8 cellular contexts compared by ENCODE assay signal in genomic region chr14:68781161-68782021, GRCh38. TPM values are rescaled to one million over a fixed set of nuclear protein-coding genes. Genes with fewer than 3 reads are reported as not detected.
DNase-seq lines count a peak whose midpoint lies in the region; ATAC-seq and TF ChIP-seq lines count a peak whose summit lies in the region.

No MANE protein-coding gene starts in this region.

- WGBS in adrenal gland, 4 donors = 78 to 86% (median 84%) methylated on average over 8 to 14 of the region's 14 CpGs

- intact Hi-C loops in adrenal gland (cut with DNase I) = loop anchor here (10.0 kb wide), 2 partner anchors 257 to 387 kb away; no protein-coding TSS in a partner anchor

- H3K4me1 ChIP-seq in adrenal gland (replicated peaks in 1 of 2) = peaks cover 4 to 34% of the 10 kb centered on the region in 2 donors
- H3K4me1 ChIP-seq in thoracic aorta (ENCODE audit: control insufficient read depth in 1 of 2, low read depth in 2 of 2) = peaks cover 17 to 48% of the 10 kb centered on the region in 2 donors

- H3K36me3 ChIP-seq in adrenal gland (replicated peaks in 1 of 2) (no peaks in the 10 kb centered on the region), thoracic aorta (no peaks in the 10 kb centered on the region)

- H3K4me3 ChIP-seq in adrenal gland = no peak overlapping the region
- H3K4me3 ChIP-seq in thoracic aorta = no peak overlapping the region

- no peak for TF ChIP-seq POLR2A in adrenal gland (IDR thresholded peaks at IDR 0.05)

- ATAC-seq in thoracic aorta (ENCODE audit: insufficient number of reproducible peaks, low FRiP score, low read depth) = no peak
- ATAC-seq in GM21529 (IDR thresholded peaks at IDR 0.05; ENCODE audit: unreplicated experiment) = no peak

- peak overlapping the region in 4 of 5 donors; percentile 15 to 72 (median 58) for H3K27ac ChIP-seq in adrenal gland
- H3K27ac ChIP-seq in thoracic aorta = peak overlapping the region; percentile 20 to 39

- H3K27me3 ChIP-seq in adrenal gland (no peaks in the 10 kb centered on the region), thoracic aorta (replicated peaks; ENCODE audit: insufficient read depth) (no peaks in the 10 kb centered on the region)

- TF ChIP-seq CTCF in adrenal gland (IDR thresholded peaks at IDR 0.05) (no peak), thoracic aorta (IDR thresholded peaks at IDR 0.05) (no peak)

- H3K9me3 ChIP-seq in adrenal gland (replicated peaks in 1 of 3) (no peaks in the 10 kb centered on the region), thoracic aorta (no peaks in the 10 kb centered on the region)

- peak in 4 of 5 donors; percentile 52 to 89 (median 56) for DNase-seq in T-helper 1 cell
- peak in 5 of 7 donors; percentile 11 to 54 (median 27) for DNase-seq in adrenal gland
- peak; percentile 77 for DNase-seq in mesenteric fat pad (ENCODE audit: low spot score)
- no peak for DNase-seq in thoracic aorta (ENCODE audit: low spot score)
- DNase-seq in HCEC 1CT = no peak
- no peak for DNase-seq in cerebellar nuclear complex (lab: John Stamatoyannopoulos, UW)
- DNase-seq in NCI-H2029 treated with DMSO at 0.1 percent for 48 hours (lab: John Stamatoyannopoulos, UW) = no peak

RNA-seq across cellular contexts. Expression of gene ZFP36L1, which starts 11.5 kb away (rescaled TPM):
- total RNA-seq in adrenal gland (100 to 1,000 TPM in 7 of 8 donors, 10 to 100 TPM in 1; 95.2 to 332 (median 185) TPM), mesenteric fat pad (477 TPM), thoracic aorta (100 to 1,000 TPM; 233 to 326 TPM)
- 10 to 100 TPM; 38.0 to 69.8 (median 54.8) TPM for polyA plus RNA-seq in adrenal gland

Comparison
In these comparisons a context has a peak if more than half of its experiments do, and no peak if none do; other contexts are left out.
1. DNase-seq: peak in T-helper 1 cell (4 of 5), adrenal gland (5 of 7) and mesenteric fat pad (single experiment); none in thoracic aorta (single experiment), HCEC 1CT (single experiment), cerebellar nuclear complex (0 of 2) and NCI-H2029 treated with DMSO at 0.1 percent for 48 hours (single experiment).